In genomic region chr6:10521104-10521808, GRCh38 we compare ENCODE assay signal across 8 cellular contexts. TPM values are rescaled to one million over a fixed set of nuclear protein-coding genes. Genes with fewer than 3 reads are reported as not detected.
DNase-seq lines count a peak whose midpoint lies in the region; ATAC-seq and TF ChIP-seq lines count a peak whose summit lies in the region.

Gene GCNT2 (plus strand): TSS chr6:10521351. CDS start chr6:10528912, 7,561 bp downstream.

- no peak for ATAC-seq in HG03457 (IDR thresholded peaks at IDR 0.05; ENCODE audit: unreplicated experiment)

- in situ Hi-C loops in HAP-1 (cut with MboI; ENCODE audit: low sequenced_read_pairs) = loop anchor here (25.0 kb wide), 1 partner anchor 166 kb away; the partner anchor contains the start of genes C6orf52 and PAK1IP1

- CTCF ChIA-PET in activated CD4-positive, alpha-beta memory T cell treated with anti-CD3 and anti-CD28 coated beads, Interleukin-2, amount 10 ng/mL, durations not matched to agents 7 days and 5 days (lab: Charles Lee) = no interaction called here

- no peak for TF ChIP-seq CTCF in DOHH2 (IDR thresholded peaks at IDR 0.05; ENCODE audit: low read depth, low read length, poor library complexity, severe bottlenecking)
- TF ChIP-seq CTCF in esophagus muscularis mucosa (IDR thresholded peaks at IDR 0.05) = no peak
- no peak for TF ChIP-seq CTCF in neutrophil (IDR thresholded peaks at IDR 0.05)

- intact Hi-C loops in esophagus muscularis mucosa (cut with DNase I) = loop anchor here (5.0 kb wide), 1 partner anchor 91 kb away; no protein-coding TSS in a partner anchor

- H3K4me1 ChIP-seq in DOHH2 (ENCODE audit: control insufficient read depth, low read length) (peaks cover 20% of the 10 kb centered on the region), HAP-1 (peaks cover 33% of the 10 kb centered on the region), esophagus muscularis mucosa (peaks cover 0 to 34% (median 27%) of the 10 kb centered on the region in 4 donors), neutrophil (ENCODE audit: control insufficient read depth in 1 of 2, insufficient read depth in 1 of 2, low read depth in 1 of 2, low read length in 1 of 2) (peaks cover 34 to 38% of the 10 kb centered on the region in 2 experiments)

- H3K27ac Mint-ChIP-seq in activated CD4-positive, alpha-beta memory T cell treated with anti-CD3 and anti-CD28 coated beads, Interleukin-2, amount 10 ng/mL, durations not matched to agents 7 days and 5 days = no peak within 1 kb of the TSS

- H3K27me3 Mint-ChIP-seq in activated CD4-positive, alpha-beta memory T cell treated with anti-CD3 and anti-CD28 coated beads, Interleukin-2, amount 10 ng/mL, durations not matched to agents 7 days and 5 days = peaks cover 7% of the 10 kb centered on the region

- POLR2A ChIA-PET in activated CD4-positive, alpha-beta memory T cell treated with anti-CD3 and anti-CD28 coated beads, Interleukin-2, amount 10 ng/mL, durations not matched to agents 7 days and 5 days (lab: Charles Lee) = interaction anchor here (1.0 kb wide), 1 partner anchor 11 kb away, joined by 4 read pairs; no protein-coding TSS in a partner anchor

- no peaks in the 10 kb centered on the region for H3K79me2 ChIP-seq in DOHH2 (ENCODE audit: control insufficient read depth, low read length)

- WGBS in esophagus muscularis mucosa = 21% methylated on average over 12 of the region's 12 CpGs

- no peaks in the 10 kb centered on the region for H3K27me3 ChIP-seq in DOHH2 (ENCODE audit: control insufficient read depth, low read length)
- H3K27me3 ChIP-seq in HAP-1 (ENCODE audit: low read depth) = no peaks in the 10 kb centered on the region
- no peaks in the 10 kb centered on the region for H3K27me3 ChIP-seq in esophagus muscularis mucosa
- H3K27me3 ChIP-seq in neutrophil = peaks cover 14% of the 10 kb centered on the region

- H3K4me3 Mint-ChIP-seq in activated CD4-positive, alpha-beta memory T cell treated with anti-CD3 and anti-CD28 coated beads, Interleukin-2, amount 10 ng/mL, durations not matched to agents 7 days and 5 days = no peak within 1 kb of the TSS

- H3K36me3 Mint-ChIP-seq in activated CD4-positive, alpha-beta memory T cell treated with anti-CD3 and anti-CD28 coated beads, Interleukin-2, amount 10 ng/mL, durations not matched to agents 7 days and 5 days (ENCODE audit: low read depth) = no peaks in the 10 kb centered on the region

- no peaks in the 10 kb centered on the region for H3K9me2 ChIP-seq in DOHH2 (replicated peaks; ENCODE audit: control insufficient read depth, low read length)

- peaks cover 3% of the 10 kb centered on the region for H3K4me1 Mint-ChIP-seq in activated CD4-positive, alpha-beta memory T cell treated with anti-CD3 and anti-CD28 coated beads, Interleukin-2, amount 10 ng/mL, durations not matched to agents 7 days and 5 days

- TF ChIP-seq EP300 in esophagus muscularis mucosa (IDR thresholded peaks at IDR 0.05) = no peak

- peak within 1 kb of the TSS; percentile 10 for H3K4me3 ChIP-seq in DOHH2 (ENCODE audit: low read length)
- no peak within 1 kb of the TSS for H3K4me3 ChIP-seq in HAP-1
- H3K4me3 ChIP-seq in esophagus muscularis mucosa = peak within 1 kb of the TSS; percentile 27 to 53 (median 40)
- no peak within 1 kb of the TSS for H3K4me3 ChIP-seq in neutrophil (ENCODE audit: low read depth in 1 of 2, low read length in 1 of 2)

- H3K9me3 ChIP-seq in DOHH2 (ENCODE audit: control insufficient read depth, insufficient read depth, low read length) = no peaks in the 10 kb centered on the region
- H3K9me3 ChIP-seq in HAP-1 = no peaks in the 10 kb centered on the region
- no peaks in the 10 kb centered on the region for H3K9me3 ChIP-seq in esophagus muscularis mucosa
- no peaks in the 10 kb centered on the region for H3K9me3 ChIP-seq in neutrophil

- 0 out of 2 replicates have a peak, but pooled peaks cover 2% of the 10 kb centered on the region for H3F3A ChIP-seq in DOHH2 (ENCODE audit: control insufficient read depth, insufficient read depth)

- no peak within 1 kb of the TSS for H3K27ac ChIP-seq in DOHH2 (ENCODE audit: low read depth, low read length)
- H3K27ac ChIP-seq in esophagus muscularis mucosa (replicated peaks in 1 of 4) = peak within 1 kb of the TSS; percentile 73 to 80 (median 76)
- H3K27ac ChIP-seq in neutrophil = peak within 1 kb of the TSS; percentile 67

- H3K4me2 ChIP-seq in DOHH2 (ENCODE audit: low read length) = peak within 1 kb of the TSS; percentile 9

- no peaks in the 10 kb centered on the region for H3K9me3 Mint-ChIP-seq in activated CD4-positive, alpha-beta memory T cell treated with anti-CD3 and anti-CD28 coated beads, Interleukin-2, amount 10 ng/mL, durations not matched to agents 7 days and 5 days

- peak; percentile 82 for DNase-seq in HAP-1 (ENCODE audit: low spot score in 2 of 2)
- DNase-seq in NCI-H748 (lab: John Stamatoyannopoulos, UW; ENCODE audit: unreplicated experiment) = peak; percentile 67
- no peak for DNase-seq in esophagus muscularis mucosa (ENCODE audit: extremely low spot score)
- no peak for DNase-seq in dedifferentiated amniotic fluid mesenchymal stem cell (ENCODE audit: extremely low spot score)
- no peak for DNase-seq in activated CD4-positive, alpha-beta memory T cell treated with anti-CD3 and anti-CD28 coated beads, Interleukin-2, amount 10 ng/mL, durations not matched to agents 7 days and 5 days

- H4K20me1 ChIP-seq in DOHH2 (ENCODE audit: control insufficient read depth, insufficient read depth, low read depth, low read length) = no peaks in the 10 kb centered on the region

- TF ChIP-seq POLR2A in esophagus muscularis mucosa (IDR thresholded peaks at IDR 0.05; ENCODE audit: low read depth) = no peak

- no peaks in the 10 kb centered on the region for H3K36me3 ChIP-seq in DOHH2 (ENCODE audit: control insufficient read depth, low read length)
- no peaks in the 10 kb centered on the region for H3K36me3 ChIP-seq in HAP-1 (replicated peaks)
- H3K36me3 ChIP-seq in esophagus muscularis mucosa = no peaks in the 10 kb centered on the region
- no peaks in the 10 kb centered on the region for H3K36me3 ChIP-seq in neutrophil

RNA-seq across cellular contexts. Expression of gene GCNT2, which starts in this region (rescaled TPM):
- 10 to 100 TPM; 15.8 to 23.2 (median 19.4) TPM for total RNA-seq in esophagus muscularis mucosa
- 1 to 10 TPM; 3.0 to 3.1 TPM for total RNA-seq in activated CD4-positive, alpha-beta memory T cell treated with anti-CD3 and anti-CD28 coated beads, Interleukin-2, amount 10 ng/mL, durations not matched to agents 7 days and 5 days

Comparison
In these comparisons a context has a peak if more than half of its experiments do, and no peak if none do; other contexts are left out.
1. RNA of gene GCNT2 (total RNA-seq): 15.8 to 23.2 TPM in esophagus muscularis mucosa; 3.0 to 3.1 TPM in activated CD4-positive, alpha-beta memory T cell treated with anti-CD3 and anti-CD28 coated beads, Interleukin-2, amount 10 ng/mL, durations not matched to agents 7 days and 5 days; every median in the first group is over 4 times any median in the second.
2. H3K4me3 ChIP-seq: peak in DOHH2 (single experiment) and esophagus muscularis mucosa (4 of 4); none in HAP-1 (single experiment) and neutrophil (0 of 2).
3. DNase-seq: peak in HAP-1 (2 of 2) and NCI-H748 (single experiment); none in esophagus muscularis mucosa (single experiment), dedifferentiated amniotic fluid mesenchymal stem cell (single experiment) and activated CD4-positive, alpha-beta memory T cell treated with anti-CD3 and anti-CD28 coated beads, Interleukin-2, amount 10 ng/mL, durations not matched to agents 7 days and 5 days (single experiment).